Comparison of ENCODE assay signal across 9 cellular contexts in genomic region chr13:41130356-41130755, GRCh38. TPM values are rescaled to one million over a fixed set of nuclear protein-coding genes. Genes with fewer than 3 reads are reported as not detected.
A peak's percentile ranks its signal among the peaks of the same experiment; 100 is the strongest.
DNase-seq lines count a peak whose midpoint lies in the region; ATAC-seq and TF ChIP-seq lines count a peak whose summit lies in the region.
"Had no signal": no experiment of that assay in that cellular context is flagged by ENCODE, and none has a peak within 500 bp of the region (broad histone marks: within the 10 kb centered on the region; RNA-seq: fewer than 3 reads in every experiment).

No MANE protein-coding gene starts in this region.

- DNase-seq in right atrium auricular region (ENCODE audit: low spot score) (no peak), Right ventricle myocardium superior (no peak), T-helper 17 cell (no peak), fibroblast of gingiva (ENCODE audit: low read depth) (peak; percentile 8), NCI-H2171 (lab: John Stamatoyannopoulos, UW) (no peak)
- no peak for DNase-seq in stimulated activated naive CD8-positive, alpha-beta T cell treated with anti-CD3 and anti-CD28 coated beads, Interleukin-15, Interleukin-2, amounts not matched to agents 100 U/mL and 50 U/mL, for 24 hours
- DNase-seq: DMS53 had no signal

- H3K4me3 Mint-ChIP-seq in T-helper 17 cell: peak overlapping the region; percentile 98

- peak overlapping the region; percentile 19 for H3K27ac Mint-ChIP-seq in T-helper 17 cell

- TF ChIP-seq POLR2A in gastroesophageal sphincter (IDR thresholded peaks at IDR 0.05): no peak

- TF ChIP-seq CTCF in right atrium auricular region (IDR thresholded peaks at IDR 0.05): no peak
- TF ChIP-seq CTCF in gastroesophageal sphincter (IDR thresholded peaks at IDR 0.05): no peak

- H3K4me1 Mint-ChIP-seq in T-helper 17 cell: peaks cover 26% of the 10 kb centered on the region

- peak overlapping the region in 1 of 2 donors; percentile 25 for H3K4me3 ChIP-seq in right atrium auricular region
- H3K4me3 ChIP-seq in gastroesophageal sphincter: peak overlapping the region in 1 of 2 donors; percentile 85

- no peaks in the 10 kb centered on the region for H3K27me3 Mint-ChIP-seq in T-helper 17 cell

- H3K27ac ChIP-seq in right atrium auricular region (peak overlapping the region; percentile 70 to 89), gastroesophageal sphincter (no peak overlapping the region)

- WGBS in gastroesophageal sphincter (ENCODE audit: low coverage in 1 of 2), 2 donors: 69 to 83% methylated on average over 3 of the region's 3 CpGs

- peaks cover 0 to 60% of the 10 kb centered on the region in 2 donors for H3K4me1 ChIP-seq in right atrium auricular region
- H3K4me1 ChIP-seq in gastroesophageal sphincter: peaks cover 0 to 62% (median 22%) of the 10 kb centered on the region in 3 donors

- H3K27me3 ChIP-seq in right atrium auricular region (no peaks in the 10 kb centered on the region), gastroesophageal sphincter (no peaks in the 10 kb centered on the region)

- H3K36me3 ChIP-seq in right atrium auricular region (no peaks in the 10 kb centered on the region), gastroesophageal sphincter (no peaks in the 10 kb centered on the region)

- intact Hi-C loops in Right ventricle myocardium superior (cut with DNase I): loop anchor here (5.0 kb wide), 1 partner anchor 62 kb away; the partner anchor contains the start of gene KBTBD7

- TF ChIP-seq EP300 in gastroesophageal sphincter (IDR thresholded peaks at IDR 0.05): no peak

- peaks cover 2% of the 10 kb centered on the region for H3K36me3 Mint-ChIP-seq in T-helper 17 cell (ENCODE audit: low read depth)

- H3K9me3 ChIP-seq in right atrium auricular region (no peaks in the 10 kb centered on the region), T-helper 17 cell (ENCODE audit: control insufficient read depth, low read length, poor library complexity, severe bottlenecking) (no peaks in the 10 kb centered on the region), gastroesophageal sphincter (no peaks in the 10 kb centered on the region)

- no peak for ATAC-seq in Right ventricle myocardium superior (ENCODE audit: poor library complexity)
- no peak for ATAC-seq in T-helper 17 cell
- ATAC-seq in stimulated activated naive CD8-positive, alpha-beta T cell treated with anti-CD3 and anti-CD28 coated beads, Interleukin-15, Interleukin-2, amounts not matched to agents 100 U/mL and 50 U/mL, for 24 hours: peak; percentile 49
- ATAC-seq in gastroesophageal sphincter: no peak
- ATAC-seq in GM18868 (IDR thresholded peaks at IDR 0.05; ENCODE audit: unreplicated experiment): no peak

RNA-seq across cellular contexts. Expression of gene KBTBD6, which starts 2.2 kb away (rescaled TPM):
- total RNA-seq in right atrium auricular region (10 to 100 TPM in 1 of 2 donors, 1 to 10 TPM in 1; 8.3 to 12.9 TPM), Right ventricle myocardium superior (7.3 TPM), T-helper 17 cell (1 to 10 TPM; 4.7 to 4.9 TPM), gastroesophageal sphincter (1 to 10 TPM; 6.1 to 9.8 (median 8.7) TPM)

Comparison
In these comparisons a context has a peak if more than half of its experiments do, and no peak if none do; other contexts are left out.
1. H3K27ac ChIP-seq: peak in right atrium auricular region (2 of 2); none in gastroesophageal sphincter (0 of 4).